Comparison of ENCODE assay signal across 8 cellular contexts in genomic region chr11:65041206-65042035, GRCh38. TPM values are rescaled to one million over a fixed set of nuclear protein-coding genes. Genes with fewer than 3 reads are reported as not detected.
DNase-seq lines count a peak whose midpoint lies in the region; ATAC-seq and TF ChIP-seq lines count a peak whose summit lies in the region.

SAC3D1 (plus strand) TSS chr11:65041210; CDS start chr11:65041293, 83 bp downstream.

- peak within 1 kb of the TSS; percentile 67 for H2AFZ ChIP-seq in mammary epithelial cell (ENCODE audit: low read depth, low read length)

- 0% methylated on average over 27 of the region's 94 CpGs for WGBS in mammary epithelial cell (ENCODE audit: low coverage, missing lambda C conversion rate)

- H3K27me3 ChIP-seq in RWPE2 (ENCODE audit: insufficient read depth, poor library complexity, severe bottlenecking) = no peaks in the 10 kb centered on the region
- no peaks in the 10 kb centered on the region for H3K27me3 ChIP-seq in mammary epithelial cell (ENCODE audit: insufficient read depth, low read length)

- H3K79me2 ChIP-seq in mammary epithelial cell (ENCODE audit: insufficient read depth, low read length) = peaks cover 27% of the 10 kb centered on the region

- H3K4me2 ChIP-seq in mammary epithelial cell (ENCODE audit: insufficient read depth, low read depth, low read length) = peak within 1 kb of the TSS; percentile 87

- ATAC-seq in GM19452 (IDR thresholded peaks at IDR 0.05; ENCODE audit: unreplicated experiment) = peak; percentile 52
- ATAC-seq in HG03460 (IDR thresholded peaks at IDR 0.05; ENCODE audit: unreplicated experiment) = peak; percentile 36
- ATAC-seq in RWPE2 (ENCODE audit: low read depth) = peak; percentile 71

- dilution Hi-C loops in mammary epithelial cell (cut with HindIII; ENCODE audit: low sequenced_read_pairs) = no loop called here

- H3K27ac ChIP-seq in RWPE2 (ENCODE audit: poor library complexity, severe bottlenecking) (peak within 1 kb of the TSS; percentile 68), mammary epithelial cell (ENCODE audit: insufficient read depth, low read depth, low read length) (peak within 1 kb of the TSS; percentile 9)

- DNase-seq in Daoy (ENCODE audit: low read depth) (no peak), RWPE2 (ENCODE audit: low spot score) (no peak), mammary epithelial cell (no peak), kidney tubule cell (ENCODE audit: low spot score) (peak; percentile 68), SK-N-DZ (ENCODE audit: low spot score) (no peak)
- DNase-seq in stimulated activated CD8-positive, alpha-beta memory T cell treated with anti-CD3 and anti-CD28 coated beads, Interleukin-4, amount 100 ng/mL, for 48 hours = peak; percentile 36

- peaks cover 22% of the 10 kb centered on the region; the same call in 1 of the 2 replicates for H3K36me3 ChIP-seq in RWPE2 (ENCODE audit: low read depth)
- peaks cover 4% of the 10 kb centered on the region for H3K36me3 ChIP-seq in mammary epithelial cell (ENCODE audit: insufficient read depth, low read length)

- in situ Hi-C loops in mammary epithelial cell (cut with MboI; ENCODE audit: low sequenced_read_pairs in 2 of 2) = no loop called here

- intact Hi-C loops in mammary epithelial cell (cut with micrococcal nuclease) = loop anchor here (1.0 to 2.0 kb wide), 3 partner anchors 29 to 142 kb away; partner anchors contain the start of genes CDCA5 and ZFPL1

- H3K4me1 ChIP-seq in RWPE2 (ENCODE audit: insufficient read depth, poor library complexity, severe bottlenecking) (peaks cover 17% of the 10 kb centered on the region), mammary epithelial cell (ENCODE audit: insufficient read depth, low read length) (peaks cover 16% of the 10 kb centered on the region)

- no peaks in the 10 kb centered on the region for H3K9me3 ChIP-seq in RWPE2 (ENCODE audit: severe bottlenecking)
- H3K9me3 ChIP-seq in mammary epithelial cell (replicated peaks; ENCODE audit: insufficient read depth, low read length) = no peaks in the 10 kb centered on the region

- peak within 1 kb of the TSS; percentile 63 for H3K9ac ChIP-seq in mammary epithelial cell (ENCODE audit: insufficient read depth, low read length)

- no peaks in the 10 kb centered on the region for H4K20me1 ChIP-seq in mammary epithelial cell (ENCODE audit: insufficient read depth, low read length)

- TSS peak; percentile 6 for BruUV-seq in mammary epithelial cell (replicated peaks; lab: Mats Ljungman, UMichigan)

- CTCF ChIA-PET in mammary epithelial cell (lab: Charles Lee; ENCODE audit: low non-redundant PET) = interaction anchor here (1.0 kb wide), 1 partner anchor 27 kb away, joined by 3 read pairs; no protein-coding TSS in a partner anchor

- no peak for TF ChIP-seq CTCF in RWPE2 (IDR thresholded peaks at IDR 0.05; ENCODE audit: poor library complexity, severe bottlenecking)
- TF ChIP-seq CTCF in mammary epithelial cell (conservative IDR thresholded peaks at IDR 0.05 in 1 of 2, IDR thresholded peaks at IDR 0.05 in 1 of 2; ENCODE audit: extremely low read depth in 1 of 2, insufficient read depth in 1 of 2, low read depth in 1 of 2, low read length in 2 of 2) = no peak

- H3K4me3 ChIP-seq in RWPE2 (ENCODE audit: severe bottlenecking) (peak within 1 kb of the TSS; percentile 73), mammary epithelial cell (replicated peaks in 1 of 3; ENCODE audit: insufficient read depth in 1 of 3, low read depth in 2 of 3, low read length in 3 of 3) (peak within 1 kb of the TSS; percentile 43 to 89 (median 80))

RNA-seq across cellular contexts. Expression of gene SAC3D1, which starts in this region (rescaled TPM):
- total RNA-seq in Daoy (2014; rRNA removed; shearing (Covaris generic)) = 10.8 and 17.0 TPM in 2 replicates
- total RNA-seq in mammary epithelial cell = 10 to 100 TPM; 13.2 to 25.1 TPM
- 24.8 TPM for polyA plus RNA-seq in mammary epithelial cell
- 7.3 TPM for polyA minus RNA-seq in mammary epithelial cell
- 54.1 and 71.4 TPM in 2 replicates for polyA plus RNA-seq in SK-N-DZ (2014; cell fraction: cytosol; rRNA removed)
- 36.7 and 45.3 TPM in 2 replicates for polyA plus RNA-seq in SK-N-DZ (2014; cell fraction: nucleus; rRNA removed)

Comparison
In these comparisons a context has a peak if more than half of its experiments do, and no peak if none do; other contexts are left out.
1. DNase-seq: peak in kidney tubule cell (single experiment) and stimulated activated CD8-positive, alpha-beta memory T cell treated with anti-CD3 and anti-CD28 coated beads, Interleukin-4, amount 100 ng/mL, for 48 hours (single experiment); none in Daoy (single experiment), RWPE2 (single experiment), mammary epithelial cell (single experiment) and SK-N-DZ (single experiment).
2. Peak in every context shown above with its lines, with median percentiles within 50 percentile points of each other: ATAC-seq.